ENCODE assay signal across 8 cellular contexts in genomic region chr22:50186181-50186731, GRCh38. TPM values are rescaled to one million over a fixed set of nuclear protein-coding genes. Genes with fewer than 3 reads are reported as not detected.
A peak's percentile ranks its signal among the peaks of the same experiment; 100 is the strongest.
DNase-seq lines count a peak whose midpoint lies in the region; ATAC-seq and TF ChIP-seq lines count a peak whose summit lies in the region.

No MANE protein-coding gene starts in this region.

- TF ChIP-seq EP300 in upper lobe of left lung (IDR thresholded peaks at IDR 0.05) = no peak

- peaks cover 11% of the 10 kb centered on the region for H3K36me3 Mint-ChIP-seq in activated naive CD4-positive, alpha-beta T cell treated with anti-CD3 and anti-CD28 coated beads, Interleukin-2, amount 10 ng/mL, durations not matched to agents 7 days and 5 days

- H3K36me3 ChIP-seq in brain microvascular endothelial cell (replicated peaks) (peaks cover 2% of the 10 kb centered on the region), lung (ENCODE audit: control insufficient read depth in 2 of 2, insufficient read depth in 2 of 2, low read length in 2 of 2) (no peaks in the 10 kb centered on the region), upper lobe of left lung (no peaks in the 10 kb centered on the region)

- CTCF ChIA-PET in activated naive CD4-positive, alpha-beta T cell treated with anti-CD3 and anti-CD28 coated beads, Interleukin-2, amount 10 ng/mL, durations not matched to agents 7 days and 5 days (lab: Charles Lee) = no interaction called here

- WGBS in lung, 2 donors = 1 to 2% methylated on average over 25 to 47 of the region's 47 CpGs
- 2 to 6% methylated on average over 22 to 23 of the region's 47 CpGs for WGBS in upper lobe of left lung, 2 donors

- TF ChIP-seq CTCF in brain microvascular endothelial cell (IDR thresholded peaks at IDR 0.05; ENCODE audit: low read depth, low read length, missing control alignments) (no peak), lung (IDR thresholded peaks at IDR 0.05; ENCODE audit: control extremely low read depth, extremely low read depth) (no peak), upper lobe of left lung (IDR thresholded peaks at IDR 0.05) (no peak), GM20000 (IDR thresholded peaks at IDR 0.05; ENCODE audit: extremely low read depth, missing control alignments) (no peak)

- peaks cover 0 to 2% of the 10 kb centered on the region in 2 donors for H3K9me3 ChIP-seq in lung (ENCODE audit: control insufficient read depth in 2 of 2, insufficient read depth in 1 of 2, low read length in 1 of 2)
- no peaks in the 10 kb centered on the region for H3K9me3 ChIP-seq in upper lobe of left lung

- peaks cover 20% of the 10 kb centered on the region for H3K27me3 Mint-ChIP-seq in activated naive CD4-positive, alpha-beta T cell treated with anti-CD3 and anti-CD28 coated beads, Interleukin-2, amount 10 ng/mL, durations not matched to agents 7 days and 5 days

- peak overlapping the region; percentile 90 for H3K4me3 Mint-ChIP-seq in activated naive CD4-positive, alpha-beta T cell treated with anti-CD3 and anti-CD28 coated beads, Interleukin-2, amount 10 ng/mL, durations not matched to agents 7 days and 5 days

- peak; percentile 42 for DNase-seq in activated naive CD4-positive, alpha-beta T cell treated with anti-CD3 and anti-CD28 coated beads, Interleukin-2, amount 10 ng/mL, durations not matched to agents 7 days and 5 days
- DNase-seq in activated naive CD4-positive, alpha-beta T cell treated with anti-CD3 and anti-CD28 coated beads, Interleukin-2, amount 50 U/mL, for 16 hours = no peak
- no peak for DNase-seq in brain microvascular endothelial cell
- DNase-seq in lung (ENCODE audit: low spot score) = no peak
- peak in 1 of 2 donors; percentile 89 for DNase-seq in upper lobe of left lung
- DNase-seq in NCI-H1092 (lab: John Stamatoyannopoulos, UW) = no peak
- DNase-seq in GM20000 (ENCODE audit: low spot score) = no peak
- DNase-seq in ecto neural progenitor cell (ENCODE audit: low spot score) = no peak

- in situ Hi-C loops in brain microvascular endothelial cell (cut with HindIII; ENCODE audit: low pct_ligation_motif_present, low sequenced_read_pairs) = no loop called here

- no peaks in the 10 kb centered on the region for H3K9me3 Mint-ChIP-seq in activated naive CD4-positive, alpha-beta T cell treated with anti-CD3 and anti-CD28 coated beads, Interleukin-2, amount 10 ng/mL, durations not matched to agents 7 days and 5 days

- peak overlapping the region; percentile 90 for H3K27ac Mint-ChIP-seq in activated naive CD4-positive, alpha-beta T cell treated with anti-CD3 and anti-CD28 coated beads, Interleukin-2, amount 10 ng/mL, durations not matched to agents 7 days and 5 days

- peaks cover 10 to 29% of the 10 kb centered on the region in 2 donors for H3K4me1 ChIP-seq in lung (ENCODE audit: control insufficient read depth in 2 of 2, insufficient read depth in 2 of 2, low read length in 2 of 2)
- H3K4me1 ChIP-seq in upper lobe of left lung = peaks cover 53 to 74% (median 60%) of the 10 kb centered on the region in 4 donors

- H3K27ac ChIP-seq in brain microvascular endothelial cell (no peak overlapping the region), lung (ENCODE audit: low read depth in 1 of 2, low read length in 1 of 2) (peak overlapping the region; percentile 41 to 43), upper lobe of left lung (peak overlapping the region; percentile 53 to 89 (median 80))

- H3K27me3 ChIP-seq in brain microvascular endothelial cell (replicated peaks) = no peaks in the 10 kb centered on the region
- H3K27me3 ChIP-seq in lung (ENCODE audit: control insufficient read depth, insufficient read depth) = no peaks in the 10 kb centered on the region
- H3K27me3 ChIP-seq in upper lobe of left lung = no peaks in the 10 kb centered on the region

- TF ChIP-seq POLR2A in upper lobe of left lung (IDR thresholded peaks at IDR 0.05) = no peak

- ATAC-seq in lung (ENCODE audit: insufficient read depth, low FRiP score) = no peak
- ATAC-seq in upper lobe of left lung (ENCODE audit: low FRiP score in 2 of 2) = no peak

- peak overlapping the region; percentile 67 for H3K4me3 ChIP-seq in brain microvascular endothelial cell (ENCODE audit: low read depth, low read length)
- H3K4me3 ChIP-seq in lung = peak overlapping the region; percentile 62
- peak overlapping the region; percentile 73 to 95 (median 74) for H3K4me3 ChIP-seq in upper lobe of left lung

- H3K4me1 Mint-ChIP-seq in activated naive CD4-positive, alpha-beta T cell treated with anti-CD3 and anti-CD28 coated beads, Interleukin-2, amount 10 ng/mL, durations not matched to agents 7 days and 5 days = peaks cover 39% of the 10 kb centered on the region

RNA-seq across cellular contexts. Expression of gene TRABD, which starts 0.5 kb away (rescaled TPM):
- total RNA-seq in lung (10 to 100 TPM; 16.2 to 70.3 TPM), upper lobe of left lung (10 to 100 TPM; 32.9 to 88.0 (median 56.3) TPM)
- polyA plus RNA-seq in lung = 10 to 100 TPM; 54.1 to 72.7 TPM

RNA-seq across cellular contexts. Expression of gene SELENOO, which starts 14.6 kb away (rescaled TPM):
- total RNA-seq in lung = 10 to 100 TPM; 15.6 to 30.3 TPM
- 10 to 100 TPM; 21.3 to 26.9 TPM for polyA plus RNA-seq in lung
- total RNA-seq in upper lobe of left lung = 100 to 1,000 TPM in 1 of 6 donors, 10 to 100 TPM in 5; 23.1 to 102 (median 28.9) TPM

RNA-seq across cellular contexts. Expression of gene PANX2, which starts 15.7 kb away (rescaled TPM):
- 1 to 10 TPM in 1 of 2 donors, under 1 TPM in 1; 1.00 to 3.9 TPM for total RNA-seq in lung
- polyA plus RNA-seq in lung = 1 to 10 TPM; 2.3 to 3.0 TPM
- 10 to 100 TPM in 3 of 6 donors, 1 to 10 TPM in 3; 1.9 to 16.8 (median 7.1) TPM for total RNA-seq in upper lobe of left lung

RNA-seq across cellular contexts. Expression of gene TUBGCP6, which starts 58.6 kb away (rescaled TPM):
- 10 to 100 TPM; 51.7 to 57.8 TPM for total RNA-seq in lung
- 10 to 100 TPM; 26.5 to 41.1 TPM for polyA plus RNA-seq in lung
- 100 to 1,000 TPM in 2 of 6 donors, 10 to 100 TPM in 4; 43.2 to 216 (median 52.4) TPM for total RNA-seq in upper lobe of left lung
